15 cellular contexts compared by ENCODE assay signal in genomic region chr2:234998404-234999211, GRCh38. TPM values are rescaled to one million over a fixed set of nuclear protein-coding genes. Genes with fewer than 3 reads are reported as not detected.
DNase-seq lines count a peak whose midpoint lies in the region; ATAC-seq and TF ChIP-seq lines count a peak whose summit lies in the region.
"Had no signal": no experiment of that assay in that cellular context is flagged by ENCODE, and none has a peak within 500 bp of the region (broad histone marks: within the 10 kb centered on the region; RNA-seq: fewer than 3 reads in every experiment).

No MANE protein-coding gene starts in this region.

- no peak for TF ChIP-seq CTCF in MCF 10A (IDR thresholded peaks at IDR 0.05; ENCODE audit: unreplicated experiment)
- no peak for TF ChIP-seq CTCF in breast epithelium (IDR thresholded peaks at IDR 0.05)
- no peak for TF ChIP-seq CTCF in body of pancreas (IDR thresholded peaks at IDR 0.05)
- TF ChIP-seq CTCF in right lobe of liver (IDR thresholded peaks at IDR 0.05) = no peak
- TF ChIP-seq CTCF in smooth muscle cell (IDR thresholded peaks at IDR 0.05; ENCODE audit: borderline replicate concordance, insufficient read depth, poor library complexity, severe bottlenecking) = no peak
- TF ChIP-seq CTCF in brain microvascular endothelial cell (IDR thresholded peaks at IDR 0.05; ENCODE audit: low read depth, low read length, missing control alignments) = no peak

- peaks cover 49% of the 10 kb centered on the region for H3K36me3 Mint-ChIP-seq in MCF 10A (ENCODE audit: insufficient read depth, unreplicated experiment)
- H3K36me3 Mint-ChIP-seq: activated naive CD8-positive, alpha-beta T cell treated with anti-CD3 and anti-CD28 coated beads for 36 hours had no signal

- no peak overlapping the region for H3K4me3 ChIP-seq in breast epithelium
- no peak overlapping the region for H3K4me3 ChIP-seq in body of pancreas
- H3K4me3 ChIP-seq in right lobe of liver = peak overlapping the region in 2 of 3 donors; percentile 18 to 21
- no peak overlapping the region for H3K4me3 ChIP-seq in smooth muscle cell
- no peak overlapping the region for H3K4me3 ChIP-seq in brain microvascular endothelial cell (ENCODE audit: low read depth, low read length)
- H3K4me3 ChIP-seq: esophagus squamous epithelium, transverse colon had no signal

- H3K9me3 ChIP-seq in breast epithelium (no peaks in the 10 kb centered on the region), body of pancreas (no peaks in the 10 kb centered on the region), right lobe of liver (no peaks in the 10 kb centered on the region), smooth muscle cell (replicated peaks; ENCODE audit: low read depth) (no peaks in the 10 kb centered on the region)
- H3K9me3 ChIP-seq: esophagus squamous epithelium, transverse colon had no signal

- H3K4me2 ChIP-seq in smooth muscle cell = peak overlapping the region; percentile 13

- no peak for TF ChIP-seq POLR2A in breast epithelium (IDR thresholded peaks at IDR 0.05)
- no peak for TF ChIP-seq POLR2A in body of pancreas (IDR thresholded peaks at IDR 0.05)
- peak; percentile 51 for TF ChIP-seq POLR2A in right lobe of liver (IDR thresholded peaks at IDR 0.05)

- no peaks in the 10 kb centered on the region for H3K9me3 Mint-ChIP-seq in MCF 10A (ENCODE audit: unreplicated experiment)
- H3K9me3 Mint-ChIP-seq: activated naive CD8-positive, alpha-beta T cell treated with anti-CD3 and anti-CD28 coated beads for 36 hours had no signal

- intact Hi-C loops in MCF 10A (cut with micrococcal nuclease) = no loop called here
- intact Hi-C loops in breast epithelium (cut with DNase I; ENCODE audit: low total_unique reads) = no loop called here
- intact Hi-C loops in body of pancreas (cut with DNase I) = no loop called here
- intact Hi-C loops in right lobe of liver (cut with DNase I) = no loop called here

- no peak overlapping the region for H3K4me3 Mint-ChIP-seq in MCF 10A (ENCODE audit: unreplicated experiment)
- H3K4me3 Mint-ChIP-seq: activated naive CD8-positive, alpha-beta T cell treated with anti-CD3 and anti-CD28 coated beads for 36 hours had no signal

- H3K36me3 ChIP-seq in breast epithelium (no peaks in the 10 kb centered on the region), body of pancreas (replicated peaks in 1 of 2; ENCODE audit: insufficient read depth in 1 of 2, low read depth in 2 of 2) (no peaks in the 10 kb centered on the region), right lobe of liver (no peaks in the 10 kb centered on the region), smooth muscle cell (ENCODE audit: low read depth) (no peaks in the 10 kb centered on the region), brain microvascular endothelial cell (replicated peaks) (peaks cover 16% of the 10 kb centered on the region)
- H3K36me3 ChIP-seq: transverse colon had no signal

- no peaks in the 10 kb centered on the region for H3K27me3 Mint-ChIP-seq in MCF 10A (ENCODE audit: insufficient read depth, unreplicated experiment)
- H3K27me3 Mint-ChIP-seq: activated naive CD8-positive, alpha-beta T cell treated with anti-CD3 and anti-CD28 coated beads for 36 hours had no signal

- peaks cover 100% of the 10 kb centered on the region for H4K20me1 ChIP-seq in smooth muscle cell (ENCODE audit: low read depth)

- H3K9ac ChIP-seq in smooth muscle cell (ENCODE audit: low read depth) = no peak overlapping the region

- in situ Hi-C loops in brain microvascular endothelial cell (cut with HindIII; ENCODE audit: low pct_ligation_motif_present, low sequenced_read_pairs) = no loop called here

- no TSS peak for BruUV-seq in MCF 10A (replicated peaks; lab: Mats Ljungman, UMichigan)

- DNase-seq in MCF 10A (ENCODE audit: unreplicated experiment) = peak; percentile 29
- no peak for DNase-seq in breast epithelium (ENCODE audit: low spot score in 2 of 2)
- DNase-seq in body of pancreas = peak in 1 of 4 donors; percentile 47
- DNase-seq in right lobe of liver = peak; percentile 82 to 95 (median 94)
- no peak for DNase-seq in smooth muscle cell (lab: John Stamatoyannopoulos, UW; ENCODE audit: unreplicated experiment)
- DNase-seq in effector CD4-positive, alpha-beta T cell = no peak
- no peak for DNase-seq in brain microvascular endothelial cell
- DNase-seq: activated naive CD8-positive, alpha-beta T cell treated with anti-CD3 and anti-CD28 coated beads for 36 hours; esophagus squamous epithelium; NCI-H187; stimulated activated CD4-positive, alpha-beta T cell treated with anti-CD3 and anti-CD28 coated beads, Interleukin-1b, Interleukin-23, amount 100 ng/mL, for 48 hours; stimulated activated CD8-positive, alpha-beta memory T cell treated with anti-CD3 and anti-CD28 coated beads, Interleukin-4, amount 100 ng/mL, for 48 hours; transverse colon had no signal

- no peaks in the 10 kb centered on the region for H3K27me3 ChIP-seq in breast epithelium
- no peaks in the 10 kb centered on the region for H3K27me3 ChIP-seq in body of pancreas
- no peaks in the 10 kb centered on the region for H3K27me3 ChIP-seq in right lobe of liver
- H3K27me3 ChIP-seq in smooth muscle cell (ENCODE audit: low read depth) = no peaks in the 10 kb centered on the region
- H3K27me3 ChIP-seq in brain microvascular endothelial cell (replicated peaks) = no peaks in the 10 kb centered on the region
- H3K27me3 ChIP-seq: esophagus squamous epithelium, transverse colon had no signal

- H3K27ac ChIP-seq in breast epithelium (peak overlapping the region in 1 of 2 donors; percentile 40), body of pancreas (peak overlapping the region; percentile 6 to 92 (median 92)), right lobe of liver (peak overlapping the region; percentile 77 to 93 (median 89)), smooth muscle cell (ENCODE audit: low read depth) (no peak overlapping the region), brain microvascular endothelial cell (no peak overlapping the region)
- H3K27ac ChIP-seq: esophagus squamous epithelium, VCaP had no signal

- H3K4me1 ChIP-seq in breast epithelium (no peaks in the 10 kb centered on the region), body of pancreas (peaks cover 97% of the 10 kb centered on the region), right lobe of liver (peaks cover 0 to 86% (median 35%) of the 10 kb centered on the region in 4 donors), smooth muscle cell (ENCODE audit: low read depth) (peaks cover 42% of the 10 kb centered on the region)

- ATAC-seq in body of pancreas (no peak), right lobe of liver (peak; percentile 68 to 83 (median 80)), GM21360 (IDR thresholded peaks at IDR 0.05; ENCODE audit: unreplicated experiment) (no peak)

- H3K27ac Mint-ChIP-seq in MCF 10A (ENCODE audit: low read depth, unreplicated experiment) = no peak overlapping the region
- H3K27ac Mint-ChIP-seq: activated naive CD8-positive, alpha-beta T cell treated with anti-CD3 and anti-CD28 coated beads for 36 hours had no signal

- no peak overlapping the region for H2AFZ ChIP-seq in smooth muscle cell (ENCODE audit: low read depth)

- peaks cover 30% of the 10 kb centered on the region for H3K4me1 Mint-ChIP-seq in MCF 10A (ENCODE audit: insufficient read depth, unreplicated experiment)
- H3K4me1 Mint-ChIP-seq: activated naive CD8-positive, alpha-beta T cell treated with anti-CD3 and anti-CD28 coated beads for 36 hours had no signal

- peaks cover 36% of the 10 kb centered on the region for H3K79me2 ChIP-seq in smooth muscle cell (ENCODE audit: low read depth)

- CTCF ChIA-PET in MCF 10A (lab: Yijun Ruan, JAX) = interaction anchor here (1.0 kb wide), 1 partner anchor 453 kb away, joined by 3 read pairs; no protein-coding TSS in a partner anchor

- WGBS in body of pancreas, 2 donors = 59 to 63% methylated on average over 27 to 29 of the region's 29 CpGs
- WGBS in right lobe of liver (ENCODE audit: insufficient coverage, low coverage, low lambda C conversion rate, missing lambda C conversion rate) = 41% methylated on average over 20 of the region's 29 CpGs
- 63% methylated on average over 29 of the region's 29 CpGs for WGBS in smooth muscle cell (ENCODE audit: low lambda C conversion rate)

- POLR2A ChIA-PET in MCF 10A (lab: Yijun Ruan, JAX) = interaction anchor here (0.6 to 0.7 kb wide), 3 partner anchors 11 to 1292 kb away, joined by 3 to 4 read pairs (median 3); no protein-coding TSS in a partner anchor

- peaks cover 32% of the 10 kb centered on the region for H3F3A ChIP-seq in smooth muscle cell (ENCODE audit: low read depth)

RNA-seq across cellular contexts. Expression of gene SH3BP4, which starts 46.8 kb away (rescaled TPM):
- total RNA-seq in MCF 10A (2022) (57.6 and 59.7 TPM in 2 replicates), breast epithelium (10 to 100 TPM; 28.5 to 73.6 (median 44.2) TPM), body of pancreas (10 to 100 TPM; 62.6 to 71.9 TPM), right lobe of liver (10 to 100 TPM; 18.8 to 30.4 (median 26.3) TPM), smooth muscle cell (47.7 and 58.4 TPM in 2 replicates)
- polyA plus RNA-seq in smooth muscle cell = 34.9 and 38.9 TPM in 2 replicates

Comparison
In these comparisons a context has a peak if more than half of its experiments do, and no peak if none do; other contexts are left out.
1. DNase-seq: peak in MCF 10A (single experiment) and right lobe of liver (3 of 3); none in breast epithelium (0 of 2), smooth muscle cell (single experiment), effector CD4-positive, alpha-beta T cell (single experiment) and brain microvascular endothelial cell (single experiment).
2. H3K27ac ChIP-seq: peak in body of pancreas (4 of 4) and right lobe of liver (3 of 3); none in smooth muscle cell (single experiment) and brain microvascular endothelial cell (single experiment).
3. H3K4me3 ChIP-seq: peak in right lobe of liver (2 of 3); none in breast epithelium (0 of 3), body of pancreas (0 of 2), smooth muscle cell (single experiment) and brain microvascular endothelial cell (single experiment).
4. ATAC-seq: peak in right lobe of liver (4 of 4); none in body of pancreas (single experiment) and GM21360 (single experiment).